ENCODE assay signal across 12 cellular contexts in the genomic region with DNA sequence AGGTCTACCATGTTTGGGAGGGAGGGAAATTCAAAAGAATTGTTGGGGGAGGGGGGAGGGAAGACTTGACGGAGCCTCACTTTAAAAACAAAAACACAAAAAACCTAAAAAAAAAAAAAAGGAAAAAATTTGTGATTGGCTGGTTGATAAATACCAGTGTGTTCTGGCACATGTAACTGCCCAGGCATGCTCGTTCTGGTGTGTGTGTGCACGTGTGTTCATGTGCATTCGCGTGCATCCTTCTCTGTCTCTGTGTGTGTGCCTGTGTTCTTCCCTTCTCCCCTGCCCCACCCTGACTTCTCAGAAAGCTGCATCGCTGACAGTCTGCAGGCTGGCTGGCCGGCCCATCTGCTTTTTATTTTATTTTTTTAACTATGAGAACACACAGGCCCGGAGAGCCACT. TPM values are rescaled to one million over a fixed set of nuclear protein-coding genes. Genes with fewer than 3 reads are reported as not detected.
DNase-seq lines count a peak whose midpoint lies in the region; ATAC-seq, FAIRE-seq and TF ChIP-seq lines count a peak whose summit lies in the region.
"Had no signal": no experiment of that assay in that cellular context is flagged by ENCODE, and none has a peak within 500 bp of the region (broad histone marks: within the 10 kb centered on the region; RNA-seq: fewer than 3 reads in every experiment).

No MANE protein-coding gene starts in this region.

- TF ChIP-seq RAD21 in K562 (CRISPR knock-in tag; conservative IDR thresholded peaks at IDR 0.05 in 1 of 2, IDR thresholded peaks at IDR 0.05 in 1 of 2), result no peak

- CTCF ChIA-PET in Calu3 (lab: Charles Lee) (no interaction called here), K562 (lab: Yijun Ruan, JAX; ENCODE audit: low intra/inter-chr PET ratio) (no interaction called here)

- H3K27me3 ChIP-seq in K562 (ENCODE audit: control insufficient read depth in 2 of 2, insufficient read depth in 2 of 2, low read length in 2 of 2) (no peaks in the 10 kb centered on the region), osteoblast (ENCODE audit: insufficient read depth, low read length) (no peaks in the 10 kb centered on the region)
- H3K27me3 ChIP-seq: cardiac muscle cell had no signal

- H2AFZ ChIP-seq in K562 (ENCODE audit: low read depth, low read length), result no peak overlapping the region
- H2AFZ ChIP-seq in osteoblast (ENCODE audit: low read length), result no peak overlapping the region

- H3K4me2 ChIP-seq in K562 (ENCODE audit: insufficient read depth, low read length) (no peak overlapping the region), osteoblast (ENCODE audit: insufficient read depth, low read length) (no peak overlapping the region)

- H3K36me3 ChIP-seq in K562 (ENCODE audit: control insufficient read depth, insufficient read depth, low read length) (peaks cover 32% of the 10 kb centered on the region; the same call in 2 of the 3 replicates), osteoblast (ENCODE audit: insufficient read depth, low read length) (peaks cover 30% of the 10 kb centered on the region)

- H3K9ac ChIP-seq in K562 (ENCODE audit: insufficient read depth in 1 of 2, low read depth in 2 of 2, low read length in 2 of 2), result no peak overlapping the region

- no peak for TF ChIP-seq EP300 in K562 (IDR thresholded peaks at IDR 0.05; ENCODE audit: low read length)

- in situ Hi-C loops in K562 (cut with MboI), result no loop called here

- no peak for TF ChIP-seq POLR2A in K562 (conservative IDR thresholded peaks at IDR 0.05)

- no peak for DNase-seq in Calu3
- DNase-seq in K562 (ENCODE audit: extremely low read depth in 1 of 4, low spot score in 3 of 4), result no peak
- peak; percentile 45 for DNase-seq in osteoblast (ENCODE audit: insufficient read length, low spot score, missing footprints)
- DNase-seq in RPMI8226, result no peak
- DNase-seq: NCI-H510A, SIG-M5, trophoblast cell had no signal

- no peak for ATAC-seq in K562
- ATAC-seq in GM21515 (IDR thresholded peaks at IDR 0.05; ENCODE audit: unreplicated experiment), result no peak
- no peak for ATAC-seq in HG03571 (IDR thresholded peaks at IDR 0.05; ENCODE audit: unreplicated experiment)

- H3K9me1 ChIP-seq in K562 (ENCODE audit: control insufficient read depth, insufficient read depth, low read length), result no peaks in the 10 kb centered on the region

- H3K9me3 Mint-ChIP-seq in Calu3 (ENCODE audit: low read depth, unreplicated experiment), result no peaks in the 10 kb centered on the region
- H3K9me3 Mint-ChIP-seq in T-helper 1 cell treated with Interleukin-12 subunit alpha and Interleukin-12 subunit beta and Interleukin-4 antibody, amounts not matched to agents 30 μg/mL and 1 μg/mL, for 36 hours, result no peaks in the 10 kb centered on the region

- H3K9me3 ChIP-seq in K562 (replicated peaks; ENCODE audit: control insufficient read depth, insufficient read depth, low read depth, low read length), result no peaks in the 10 kb centered on the region
- no peaks in the 10 kb centered on the region for H3K9me3 ChIP-seq in osteoblast (ENCODE audit: low read depth, low read length)

- H3K4me1 Mint-ChIP-seq in Calu3 (ENCODE audit: low read depth, unreplicated experiment), result no peaks in the 10 kb centered on the region
- peaks cover 59% of the 10 kb centered on the region for H3K4me1 Mint-ChIP-seq in T-helper 1 cell treated with Interleukin-12 subunit alpha and Interleukin-12 subunit beta and Interleukin-4 antibody, amounts not matched to agents 30 μg/mL and 1 μg/mL, for 36 hours (ENCODE audit: low read depth)

- no peaks in the 10 kb centered on the region; the same call in 1 of the 2 replicates for H4K20me1 ChIP-seq in K562 (replicated peaks; ENCODE audit: control insufficient read depth, insufficient read depth, low read length)
- H4K20me1 ChIP-seq in osteoblast (ENCODE audit: insufficient read depth, low read length), result no peaks in the 10 kb centered on the region

- POLR2A ChIA-PET in K562 (lab: Yijun Ruan, JAX), result no interaction called here

- peaks cover 25% of the 10 kb centered on the region for H3K36me3 Mint-ChIP-seq in Calu3 (ENCODE audit: insufficient read depth, unreplicated experiment)
- H3K36me3 Mint-ChIP-seq in T-helper 1 cell treated with Interleukin-12 subunit alpha and Interleukin-12 subunit beta and Interleukin-4 antibody, amounts not matched to agents 30 μg/mL and 1 μg/mL, for 36 hours (ENCODE audit: low read depth), result peaks cover 47% of the 10 kb centered on the region

- intact Hi-C loops in Calu3 (cut with micrococcal nuclease; ENCODE audit: unreplicated experiment), result no loop called here
- intact Hi-C loops in K562 (cut with micrococcal nuclease), result no loop called here

- no peaks in the 10 kb centered on the region for H3K27me3 Mint-ChIP-seq in Calu3 (ENCODE audit: unreplicated experiment)
- H3K27me3 Mint-ChIP-seq in T-helper 1 cell treated with Interleukin-12 subunit alpha and Interleukin-12 subunit beta and Interleukin-4 antibody, amounts not matched to agents 30 μg/mL and 1 μg/mL, for 36 hours (ENCODE audit: low read depth), result no peaks in the 10 kb centered on the region

- H3K27ac ChIP-seq in K562 (ENCODE audit: extremely low read depth, low read depth, low read length) (no peak overlapping the region), osteoblast (ENCODE audit: low read depth, low read length) (no peak overlapping the region)
- H3K27ac ChIP-seq: cardiac muscle cell had no signal

- no peak for FAIRE-seq in K562 (lab: Jason Lieb, UNC)
- FAIRE-seq: D721Med had no signal

- BruUV-seq in Calu3 (replicated peaks; lab: Mats Ljungman, UMichigan), result TSS peak; percentile 25
- BruUV-seq in K562 (replicated peaks; lab: Mats Ljungman, UMichigan), result TSS peak; percentile 30

- no peak overlapping the region for H3K4me3 ChIP-seq in K562
- no peak overlapping the region for H3K4me3 ChIP-seq in osteoblast (ENCODE audit: insufficient read depth, low read length)
- H3K4me3 ChIP-seq: cardiac muscle cell had no signal

- no peak overlapping the region for H3K4me3 Mint-ChIP-seq in Calu3 (ENCODE audit: low read depth, unreplicated experiment)
- peak overlapping the region; percentile 83 for H3K4me3 Mint-ChIP-seq in T-helper 1 cell treated with Interleukin-12 subunit alpha and Interleukin-12 subunit beta and Interleukin-4 antibody, amounts not matched to agents 30 μg/mL and 1 μg/mL, for 36 hours

- H3K27ac Mint-ChIP-seq in Calu3 (ENCODE audit: unreplicated experiment), result no peak overlapping the region
- peak overlapping the region; percentile 99 for H3K27ac Mint-ChIP-seq in T-helper 1 cell treated with Interleukin-12 subunit alpha and Interleukin-12 subunit beta and Interleukin-4 antibody, amounts not matched to agents 30 μg/mL and 1 μg/mL, for 36 hours

- TF ChIP-seq CTCF in Calu3 (IDR thresholded peaks at IDR 0.05; ENCODE audit: unreplicated experiment) (no peak), K562 (IDR thresholded peaks at IDR 0.05 in 2 of 3, conservative IDR thresholded peaks at IDR 0.05 in 1 of 3; ENCODE audit: insufficient read depth in 2 of 3, low read depth in 1 of 3, low read length in 3 of 3) (no peak), osteoblast (IDR thresholded peaks at IDR 0.05; ENCODE audit: extremely low read depth, low read depth, low read length) (no peak)

- H3K4me1 ChIP-seq in K562 (replicated peaks in 1 of 2; ENCODE audit: control insufficient read depth in 2 of 2, insufficient read depth in 2 of 2, low read length in 2 of 2), result peaks cover 12 to 21% of the 10 kb centered on the region in 2 experiments; a peak in 4 of 5 replicates
- peaks cover 4% of the 10 kb centered on the region for H3K4me1 ChIP-seq in osteoblast (ENCODE audit: insufficient read depth, low read length)

- H3K79me2 ChIP-seq in K562 (ENCODE audit: control insufficient read depth, insufficient read depth, low read length) (no peaks in the 10 kb centered on the region), osteoblast (ENCODE audit: insufficient read depth, low read length) (no peaks in the 10 kb centered on the region)

- WGBS in K562 (ENCODE audit: insufficient coverage, low coverage, missing lambda C conversion rate), result 86% methylated on average over 5 of the region's 8 CpGs

RNA-seq across cellular contexts. Expression of a gene that starts 22.6 kb away (rescaled TPM):
- total RNA-seq in Calu3 (2022) (89.0 and 96.3 TPM in 2 replicates), K562 (2014; rRNA removed) (141 and 164 TPM in 2 replicates), K562 (2014; rRNA removed; fragmentation: Illumina TruSeq; extraction: Trizol) (146 and 148 TPM in 2 replicates), K562 (2015; rRNA removed; fragmentation: Illumina TruSeq; extraction: Trizol) (112 TPM in 2 replicates), K562 (2021) (124 and 132 TPM in 2 replicates), osteoblast (120 and 155 TPM in 2 replicates)
- 102 and 121 TPM in 2 replicates for total RNA-seq in K562 (2011; cell fraction: chromatin; rRNA removed; ENCODE audit: low replicate concordance)
- 77.6 and 87.6 TPM in 2 replicates for total RNA-seq in K562 (2011; cell fraction: nucleolus; rRNA removed)
- 95.9 and 126 TPM in 2 replicates for total RNA-seq in K562 (2011; cell fraction: nucleoplasm; rRNA removed)
- polyA plus RNA-seq in K562 (2011; rRNA removed) (149 and 192 TPM in 2 replicates), K562 (2014; fragmentation: Illumina TruSeq; extraction: Trizol) (136 and 137 TPM in 2 replicates), K562 (2014; fragmentation: Nextera tagmentation; extraction: Ambion mirVana) (100 to 1,000 TPM; 278 to 322 TPM), K562 (2014; rRNA removed) (132 and 155 TPM in 2 replicates)
- polyA plus RNA-seq in K562 (2011; cell fraction: cytosol; rRNA removed), result 157 and 182 TPM in 2 replicates
- polyA plus RNA-seq in K562 (2011; cell fraction: nucleus; rRNA removed), result 102 and 109 TPM in 2 replicates
- 114 and 139 TPM in 2 replicates for polyA plus RNA-seq in K562 (2012)
- 209 and 296 TPM in 2 replicates for polyA minus RNA-seq in K562 (2011; rRNA and poly(A)+ RNA removed)
- 53.1 and 73.1 TPM in 2 replicates for polyA minus RNA-seq in K562 (2011; cell fraction: cytosol; rRNA and poly(A)+ RNA removed)
- 32.4 and 51.3 TPM in 2 replicates for polyA minus RNA-seq in K562 (2011; cell fraction: nucleus; rRNA and poly(A)+ RNA removed)

RNA-seq across cellular contexts. Expression of a gene that starts 46.7 kb away (rescaled TPM):
- total RNA-seq in Calu3 (2022) (70.6 and 83.3 TPM in 2 replicates), K562 (2014; rRNA removed) (32.9 and 52.2 TPM in 2 replicates), K562 (2014; rRNA removed; fragmentation: Illumina TruSeq; extraction: Trizol) (6.8 and 10.0 TPM in 2 replicates), K562 (2015; rRNA removed; fragmentation: Illumina TruSeq; extraction: Trizol) (20.5 and 24.1 TPM in 2 replicates), K562 (2021) (48.1 and 50.7 TPM in 2 replicates), osteoblast (31.2 and 35.5 TPM in 2 replicates)
- 101 and 295 TPM in 2 replicates for total RNA-seq in K562 (2011; cell fraction: chromatin; rRNA removed; ENCODE audit: low replicate concordance)
- 237 and 267 TPM in 2 replicates for total RNA-seq in K562 (2011; cell fraction: nucleolus; rRNA removed)
- 125 and 151 TPM in 2 replicates for total RNA-seq in K562 (2011; cell fraction: nucleoplasm; rRNA removed)
- polyA plus RNA-seq in K562 (2011; rRNA removed) (35.3 and 61.3 TPM in 2 replicates), K562 (2014; fragmentation: Illumina TruSeq; extraction: Trizol) (18.0 and 34.2 TPM in 2 replicates), K562 (2014; fragmentation: Nextera tagmentation; extraction: Ambion mirVana) (1 to 10 TPM; 1.5 to 2.1 TPM), K562 (2014; rRNA removed) (55.4 and 56.2 TPM in 2 replicates)
- polyA plus RNA-seq in K562 (2011; cell fraction: cytosol; rRNA removed), result 39.4 and 58.7 TPM in 2 replicates
- polyA plus RNA-seq in K562 (2011; cell fraction: nucleus; rRNA removed), result 468 and 514 TPM in 2 replicates
- 33.7 and 58.5 TPM in 2 replicates for polyA plus RNA-seq in K562 (2012)
- 10.6 and 13.6 TPM in 2 replicates for polyA minus RNA-seq in K562 (2011; rRNA and poly(A)+ RNA removed)
- polyA minus RNA-seq in K562 (2011; cell fraction: cytosol; rRNA and poly(A)+ RNA removed), result 14.8 and 19.9 TPM in 2 replicates
- 48.9 and 74.2 TPM in 2 replicates for polyA minus RNA-seq in K562 (2011; cell fraction: nucleus; rRNA and poly(A)+ RNA removed)
